Comparison of ENCODE assay signal across 1 cellular context in the genomic region with DNA sequence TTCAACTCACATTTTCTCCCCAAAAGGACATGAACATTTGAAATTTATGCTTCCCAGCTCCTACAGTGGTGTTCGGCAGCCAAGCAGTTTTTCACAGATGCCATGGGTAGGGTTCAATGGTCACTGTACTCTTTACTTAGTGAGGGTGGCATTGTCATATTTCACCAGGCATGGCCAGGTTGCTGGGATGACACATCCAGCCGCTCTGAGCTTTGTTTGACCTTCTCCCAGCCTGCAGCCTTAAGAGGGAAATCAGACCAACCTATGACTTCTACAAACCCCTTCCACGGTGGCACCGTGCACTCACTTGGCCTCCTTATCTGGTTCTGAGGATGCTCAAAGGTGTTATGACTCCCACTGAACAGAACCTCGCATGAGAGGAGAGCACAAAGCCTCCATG.
TF ChIP-seq lines count a peak whose summit lies in the region.

No MANE protein-coding gene starts in this region.

TF ChIP-seq in HepG2, 621 proteins besides CTCF, POLR2A, EP300 and RAD21 (continued from another document and continues in another):
- TF ChIP-seq, protein P1, sequence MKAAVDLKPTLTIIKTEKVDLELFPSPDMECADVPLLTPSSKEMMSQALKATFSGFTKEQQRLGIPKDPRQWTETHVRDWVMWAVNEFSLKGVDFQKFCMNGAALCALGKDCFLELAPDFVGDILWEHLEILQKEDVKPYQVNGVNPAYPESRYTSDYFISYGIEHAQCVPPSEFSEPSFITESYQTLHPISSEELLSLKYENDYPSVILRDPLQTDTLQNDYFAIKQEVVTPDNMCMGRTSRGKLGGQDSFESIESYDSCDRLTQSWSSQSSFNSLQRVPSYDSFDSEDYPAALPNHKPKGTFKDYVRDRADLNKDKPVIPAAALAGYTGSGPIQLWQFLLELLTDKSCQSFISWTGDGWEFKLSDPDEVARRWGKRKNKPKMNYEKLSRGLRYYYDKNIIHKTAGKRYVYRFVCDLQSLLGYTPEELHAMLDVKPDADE (CRISPR knock-in tag; IDR thresholded peaks at IDR 0.05): no peak
- TF ChIP-seq, protein P2, sequence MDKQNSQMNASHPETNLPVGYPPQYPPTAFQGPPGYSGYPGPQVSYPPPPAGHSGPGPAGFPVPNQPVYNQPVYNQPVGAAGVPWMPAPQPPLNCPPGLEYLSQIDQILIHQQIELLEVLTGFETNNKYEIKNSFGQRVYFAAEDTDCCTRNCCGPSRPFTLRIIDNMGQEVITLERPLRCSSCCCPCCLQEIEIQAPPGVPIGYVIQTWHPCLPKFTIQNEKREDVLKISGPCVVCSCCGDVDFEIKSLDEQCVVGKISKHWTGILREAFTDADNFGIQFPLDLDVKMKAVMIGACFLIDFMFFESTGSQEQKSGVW (CRISPR knock-in tag; IDR thresholded peaks at IDR 0.05; ENCODE audit: borderline replicate concordance): no peak
- TF ChIP-seq ATF7 (IDR thresholded peaks at IDR 0.05) (no peak), ATF7 (CRISPR knock-in tag; IDR thresholded peaks at IDR 0.05) (no peak), ZNF343 (CRISPR knock-in tag; IDR thresholded peaks at IDR 0.05) (no peak), ESRRA (CRISPR knock-in tag; IDR thresholded peaks at IDR 0.05; ENCODE audit: low read depth) (no peak), NR2F1 (CRISPR knock-in tag; IDR thresholded peaks at IDR 0.05) (peak in 1 of 2 experiments; percentile 57; a peak in 2 of 4 replicates), SOX6 (IDR thresholded peaks at IDR 0.05) (no peak), SOX6 (CRISPR knock-in tag; IDR thresholded peaks at IDR 0.05) (peak; percentile 50; the same call in 1 of the 2 replicates), ZNF205 (CRISPR knock-in tag; IDR thresholded peaks at IDR 0.05) (no peak), HOXA7 (CRISPR knock-in tag; IDR thresholded peaks at IDR 0.05) (no peak), SMYD3 (CRISPR knock-in tag; IDR thresholded peaks at IDR 0.05) (no peak), TAF1 (CRISPR knock-in tag; IDR thresholded peaks at IDR 0.05) (no peak), ZFP41 (CRISPR knock-in tag; IDR thresholded peaks at IDR 0.05; ENCODE audit: borderline replicate concordance) (no peak), ZNF3 (CRISPR knock-in tag; IDR thresholded peaks at IDR 0.05) (no peak), ZNF354B (CRISPR knock-in tag; IDR thresholded peaks at IDR 0.05) (no peak), ETV6 (CRISPR knock-in tag; conservative IDR thresholded peaks at IDR 0.05) (no peak), ZNF607 (CRISPR knock-in tag; IDR thresholded peaks at IDR 0.05; ENCODE audit: borderline replicate concordance) (no peak), RFXANK (CRISPR knock-in tag; IDR thresholded peaks at IDR 0.05) (no peak), CBX5 (CRISPR knock-in tag; IDR thresholded peaks at IDR 0.05; ENCODE audit: borderline replicate concordance) (peak; percentile 70; the same call in 1 of the 2 replicates), SMC3 (IDR thresholded peaks at IDR 0.05; ENCODE audit: low read length) (peak; percentile 36; the same call in 1 of the 2 replicates), ZNF350 (CRISPR knock-in tag; IDR thresholded peaks at IDR 0.05; ENCODE audit: borderline replicate concordance, low read depth) (peak; percentile 56; the same call in 1 of the 2 replicates), TBX3 (IDR thresholded peaks at IDR 0.05; ENCODE audit: borderline replicate concordance) (peak; percentile 12; the same call in 1 of the 2 replicates), GFI1 (CRISPR knock-in tag; IDR thresholded peaks at IDR 0.05; ENCODE audit: borderline replicate concordance) (no peak), ZNF773 (CRISPR knock-in tag; IDR thresholded peaks at IDR 0.05; ENCODE audit: borderline replicate concordance) (no peak), ZNF768 (CRISPR knock-in tag; IDR thresholded peaks at IDR 0.05) (no peak)
- TF ChIP-seq, protein P3, sequence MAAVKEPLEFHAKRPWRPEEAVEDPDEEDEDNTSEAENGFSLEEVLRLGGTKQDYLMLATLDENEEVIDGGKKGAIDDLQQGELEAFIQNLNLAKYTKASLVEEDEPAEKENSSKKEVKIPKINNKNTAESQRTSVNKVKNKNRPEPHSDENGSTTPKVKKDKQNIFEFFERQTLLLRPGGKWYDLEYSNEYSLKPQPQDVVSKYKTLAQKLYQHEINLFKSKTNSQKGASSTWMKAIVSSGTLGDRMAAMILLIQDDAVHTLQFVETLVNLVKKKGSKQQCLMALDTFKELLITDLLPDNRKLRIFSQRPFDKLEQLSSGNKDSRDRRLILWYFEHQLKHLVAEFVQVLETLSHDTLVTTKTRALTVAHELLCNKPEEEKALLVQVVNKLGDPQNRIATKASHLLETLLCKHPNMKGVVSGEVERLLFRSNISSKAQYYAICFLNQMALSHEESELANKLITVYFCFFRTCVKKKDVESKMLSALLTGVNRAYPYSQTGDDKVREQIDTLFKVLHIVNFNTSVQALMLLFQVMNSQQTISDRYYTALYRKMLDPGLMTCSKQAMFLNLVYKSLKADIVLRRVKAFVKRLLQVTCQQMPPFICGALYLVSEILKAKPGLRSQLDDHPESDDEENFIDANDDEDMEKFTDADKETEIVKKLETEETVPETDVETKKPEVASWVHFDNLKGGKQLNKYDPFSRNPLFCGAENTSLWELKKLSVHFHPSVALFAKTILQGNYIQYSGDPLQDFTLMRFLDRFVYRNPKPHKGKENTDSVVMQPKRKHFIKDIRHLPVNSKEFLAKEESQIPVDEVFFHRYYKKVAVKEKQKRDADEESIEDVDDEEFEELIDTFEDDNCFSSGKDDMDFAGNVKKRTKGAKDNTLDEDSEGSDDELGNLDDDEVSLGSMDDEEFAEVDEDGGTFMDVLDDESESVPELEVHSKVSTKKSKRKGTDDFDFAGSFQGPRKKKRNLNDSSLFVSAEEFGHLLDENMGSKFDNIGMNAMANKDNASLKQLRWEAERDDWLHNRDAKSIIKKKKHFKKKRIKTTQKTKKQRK (IDR thresholded peaks at IDR 0.05; ENCODE audit: low read length): no peak
- TF ChIP-seq, protein P4, sequence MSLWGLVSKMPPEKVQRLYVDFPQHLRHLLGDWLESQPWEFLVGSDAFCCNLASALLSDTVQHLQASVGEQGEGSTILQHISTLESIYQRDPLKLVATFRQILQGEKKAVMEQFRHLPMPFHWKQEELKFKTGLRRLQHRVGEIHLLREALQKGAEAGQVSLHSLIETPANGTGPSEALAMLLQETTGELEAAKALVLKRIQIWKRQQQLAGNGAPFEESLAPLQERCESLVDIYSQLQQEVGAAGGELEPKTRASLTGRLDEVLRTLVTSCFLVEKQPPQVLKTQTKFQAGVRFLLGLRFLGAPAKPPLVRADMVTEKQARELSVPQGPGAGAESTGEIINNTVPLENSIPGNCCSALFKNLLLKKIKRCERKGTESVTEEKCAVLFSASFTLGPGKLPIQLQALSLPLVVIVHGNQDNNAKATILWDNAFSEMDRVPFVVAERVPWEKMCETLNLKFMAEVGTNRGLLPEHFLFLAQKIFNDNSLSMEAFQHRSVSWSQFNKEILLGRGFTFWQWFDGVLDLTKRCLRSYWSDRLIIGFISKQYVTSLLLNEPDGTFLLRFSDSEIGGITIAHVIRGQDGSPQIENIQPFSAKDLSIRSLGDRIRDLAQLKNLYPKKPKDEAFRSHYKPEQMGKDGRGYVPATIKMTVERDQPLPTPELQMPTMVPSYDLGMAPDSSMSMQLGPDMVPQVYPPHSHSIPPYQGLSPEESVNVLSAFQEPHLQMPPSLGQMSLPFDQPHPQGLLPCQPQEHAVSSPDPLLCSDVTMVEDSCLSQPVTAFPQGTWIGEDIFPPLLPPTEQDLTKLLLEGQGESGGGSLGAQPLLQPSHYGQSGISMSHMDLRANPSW (CRISPR knock-in tag; IDR thresholded peaks at IDR 0.05; ENCODE audit: borderline replicate concordance): no peak
- TF ChIP-seq, protein P5, sequence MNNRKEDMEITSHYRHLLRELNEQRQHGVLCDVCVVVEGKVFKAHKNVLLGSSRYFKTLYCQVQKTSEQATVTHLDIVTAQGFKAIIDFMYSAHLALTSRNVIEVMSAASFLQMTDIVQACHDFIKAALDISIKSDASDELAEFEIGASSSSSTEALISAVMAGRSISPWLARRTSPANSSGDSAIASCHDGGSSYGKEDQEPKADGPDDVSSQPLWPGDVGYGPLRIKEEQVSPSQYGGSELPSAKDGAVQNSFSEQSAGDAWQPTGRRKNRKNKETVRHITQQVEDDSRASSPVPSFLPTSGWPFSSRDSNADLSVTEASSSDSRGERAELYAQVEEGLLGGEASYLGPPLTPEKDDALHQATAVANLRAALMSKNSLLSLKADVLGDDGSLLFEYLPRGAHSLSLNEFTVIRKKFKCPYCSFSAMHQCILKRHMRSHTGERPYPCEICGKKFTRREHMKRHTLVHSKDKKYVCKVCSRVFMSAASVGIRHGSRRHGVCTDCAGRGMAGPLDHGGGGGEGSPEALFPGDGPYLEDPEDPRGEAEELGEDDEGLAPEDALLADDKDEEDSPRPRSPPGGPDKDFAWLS (CRISPR knock-in tag; IDR thresholded peaks at IDR 0.05; ENCODE audit: borderline replicate concordance): no peak
- TF ChIP-seq, protein P6, sequence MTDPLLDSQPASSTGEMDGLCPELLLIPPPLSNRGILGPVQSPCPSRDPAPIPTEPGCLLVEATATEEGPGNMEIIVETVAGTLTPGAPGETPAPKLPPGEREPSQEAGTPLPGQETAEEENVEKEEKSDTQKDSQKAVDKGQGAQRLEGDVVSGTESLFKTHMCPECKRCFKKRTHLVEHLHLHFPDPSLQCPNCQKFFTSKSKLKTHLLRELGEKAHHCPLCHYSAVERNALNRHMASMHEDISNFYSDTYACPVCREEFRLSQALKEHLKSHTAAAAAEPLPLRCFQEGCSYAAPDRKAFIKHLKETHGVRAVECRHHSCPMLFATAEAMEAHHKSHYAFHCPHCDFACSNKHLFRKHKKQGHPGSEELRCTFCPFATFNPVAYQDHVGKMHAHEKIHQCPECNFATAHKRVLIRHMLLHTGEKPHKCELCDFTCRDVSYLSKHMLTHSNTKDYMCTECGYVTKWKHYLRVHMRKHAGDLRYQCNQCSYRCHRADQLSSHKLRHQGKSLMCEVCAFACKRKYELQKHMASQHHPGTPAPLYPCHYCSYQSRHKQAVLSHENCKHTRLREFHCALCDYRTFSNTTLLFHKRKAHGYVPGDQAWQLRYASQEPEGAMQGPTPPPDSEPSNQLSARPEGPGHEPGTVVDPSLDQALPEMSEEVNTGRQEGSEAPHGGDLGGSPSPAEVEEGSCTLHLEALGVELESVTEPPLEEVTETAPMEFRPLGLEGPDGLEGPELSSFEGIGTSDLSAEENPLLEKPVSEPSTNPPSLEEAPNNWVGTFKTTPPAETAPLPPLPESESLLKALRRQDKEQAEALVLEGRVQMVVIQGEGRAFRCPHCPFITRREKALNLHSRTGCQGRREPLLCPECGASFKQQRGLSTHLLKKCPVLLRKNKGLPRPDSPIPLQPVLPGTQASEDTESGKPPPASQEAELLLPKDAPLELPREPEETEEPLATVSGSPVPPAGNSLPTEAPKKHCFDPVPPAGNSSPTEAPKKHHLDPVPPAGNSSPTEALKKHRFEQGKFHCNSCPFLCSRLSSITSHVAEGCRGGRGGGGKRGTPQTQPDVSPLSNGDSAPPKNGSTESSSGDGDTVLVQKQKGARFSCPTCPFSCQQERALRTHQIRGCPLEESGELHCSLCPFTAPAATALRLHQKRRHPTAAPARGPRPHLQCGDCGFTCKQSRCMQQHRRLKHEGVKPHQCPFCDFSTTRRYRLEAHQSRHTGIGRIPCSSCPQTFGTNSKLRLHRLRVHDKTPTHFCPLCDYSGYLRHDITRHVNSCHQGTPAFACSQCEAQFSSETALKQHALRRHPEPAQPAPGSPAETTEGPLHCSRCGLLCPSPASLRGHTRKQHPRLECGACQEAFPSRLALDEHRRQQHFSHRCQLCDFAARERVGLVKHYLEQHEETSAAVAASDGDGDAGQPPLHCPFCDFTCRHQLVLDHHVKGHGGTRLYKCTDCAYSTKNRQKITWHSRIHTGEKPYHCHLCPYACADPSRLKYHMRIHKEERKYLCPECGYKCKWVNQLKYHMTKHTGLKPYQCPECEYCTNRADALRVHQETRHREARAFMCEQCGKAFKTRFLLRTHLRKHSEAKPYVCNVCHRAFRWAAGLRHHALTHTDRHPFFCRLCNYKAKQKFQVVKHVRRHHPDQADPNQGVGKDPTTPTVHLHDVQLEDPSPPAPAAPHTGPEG (CRISPR knock-in tag; IDR thresholded peaks at IDR 0.05): no peak
- TF ChIP-seq, protein P7, sequence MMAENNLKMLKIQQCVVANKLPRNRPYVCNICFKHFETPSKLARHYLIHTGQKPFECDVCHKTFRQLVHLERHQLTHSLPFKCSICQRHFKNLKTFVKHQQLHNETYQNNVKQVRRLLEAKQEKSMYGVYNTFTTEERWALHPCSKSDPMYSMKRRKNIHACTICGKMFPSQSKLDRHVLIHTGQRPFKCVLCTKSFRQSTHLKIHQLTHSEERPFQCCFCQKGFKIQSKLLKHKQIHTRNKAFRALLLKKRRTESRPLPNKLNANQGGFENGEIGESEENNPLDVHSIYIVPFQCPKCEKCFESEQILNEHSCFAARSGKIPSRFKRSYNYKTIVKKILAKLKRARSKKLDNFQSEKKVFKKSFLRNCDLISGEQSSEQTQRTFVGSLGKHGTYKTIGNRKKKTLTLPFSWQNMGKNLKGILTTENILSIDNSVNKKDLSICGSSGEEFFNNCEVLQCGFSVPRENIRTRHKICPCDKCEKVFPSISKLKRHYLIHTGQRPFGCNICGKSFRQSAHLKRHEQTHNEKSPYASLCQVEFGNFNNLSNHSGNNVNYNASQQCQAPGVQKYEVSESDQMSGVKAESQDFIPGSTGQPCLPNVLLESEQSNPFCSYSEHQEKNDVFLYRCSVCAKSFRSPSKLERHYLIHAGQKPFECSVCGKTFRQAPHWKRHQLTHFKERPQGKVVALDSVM (CRISPR knock-in tag; IDR thresholded peaks at IDR 0.05): no peak
- TF ChIP-seq, protein P8, sequence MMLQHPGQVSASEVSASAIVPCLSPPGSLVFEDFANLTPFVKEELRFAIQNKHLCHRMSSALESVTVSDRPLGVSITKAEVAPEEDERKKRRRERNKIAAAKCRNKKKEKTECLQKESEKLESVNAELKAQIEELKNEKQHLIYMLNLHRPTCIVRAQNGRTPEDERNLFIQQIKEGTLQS (CRISPR knock-in tag; IDR thresholded peaks at IDR 0.05): peak; percentile 55; the same call in 1 of the 2 replicates
- TF ChIP-seq, protein P9, sequence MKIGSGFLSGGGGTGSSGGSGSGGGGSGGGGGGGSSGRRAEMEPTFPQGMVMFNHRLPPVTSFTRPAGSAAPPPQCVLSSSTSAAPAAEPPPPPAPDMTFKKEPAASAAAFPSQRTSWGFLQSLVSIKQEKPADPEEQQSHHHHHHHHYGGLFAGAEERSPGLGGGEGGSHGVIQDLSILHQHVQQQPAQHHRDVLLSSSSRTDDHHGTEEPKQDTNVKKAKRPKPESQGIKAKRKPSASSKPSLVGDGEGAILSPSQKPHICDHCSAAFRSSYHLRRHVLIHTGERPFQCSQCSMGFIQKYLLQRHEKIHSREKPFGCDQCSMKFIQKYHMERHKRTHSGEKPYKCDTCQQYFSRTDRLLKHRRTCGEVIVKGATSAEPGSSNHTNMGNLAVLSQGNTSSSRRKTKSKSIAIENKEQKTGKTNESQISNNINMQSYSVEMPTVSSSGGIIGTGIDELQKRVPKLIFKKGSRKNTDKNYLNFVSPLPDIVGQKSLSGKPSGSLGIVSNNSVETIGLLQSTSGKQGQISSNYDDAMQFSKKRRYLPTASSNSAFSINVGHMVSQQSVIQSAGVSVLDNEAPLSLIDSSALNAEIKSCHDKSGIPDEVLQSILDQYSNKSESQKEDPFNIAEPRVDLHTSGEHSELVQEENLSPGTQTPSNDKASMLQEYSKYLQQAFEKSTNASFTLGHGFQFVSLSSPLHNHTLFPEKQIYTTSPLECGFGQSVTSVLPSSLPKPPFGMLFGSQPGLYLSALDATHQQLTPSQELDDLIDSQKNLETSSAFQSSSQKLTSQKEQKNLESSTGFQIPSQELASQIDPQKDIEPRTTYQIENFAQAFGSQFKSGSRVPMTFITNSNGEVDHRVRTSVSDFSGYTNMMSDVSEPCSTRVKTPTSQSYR (CRISPR knock-in tag; IDR thresholded peaks at IDR 0.05; ENCODE audit: borderline replicate concordance): peak; percentile 25; the same call in 1 of the 2 replicates
